ENCODE assay signal across 22 cellular contexts in the genomic region with DNA sequence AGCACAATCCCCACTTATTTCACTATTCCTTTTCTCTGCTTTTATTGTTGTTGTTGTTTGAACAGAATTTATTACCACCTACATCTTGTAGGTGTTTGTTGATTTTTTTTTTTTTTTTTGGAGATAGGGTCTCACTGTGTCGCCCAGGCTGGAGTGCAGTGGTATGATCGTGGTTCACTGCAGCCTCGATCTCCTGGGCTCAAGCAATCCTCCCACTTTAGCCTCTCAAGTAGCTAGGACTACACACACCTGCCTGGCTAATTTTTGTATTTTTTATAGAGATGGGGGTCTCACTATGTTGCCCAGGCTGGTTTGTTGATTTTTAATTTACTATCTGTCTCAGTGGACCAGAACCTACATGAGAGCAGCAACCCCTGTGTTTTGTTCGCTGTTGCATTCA. TPM values are rescaled to one million over a fixed set of nuclear protein-coding genes. Genes with fewer than 3 reads are reported as not detected.
DNase-seq lines count a peak whose midpoint lies in the region; ATAC-seq, FAIRE-seq and TF ChIP-seq lines count a peak whose summit lies in the region.
"Had no signal": no experiment of that assay in that cellular context is flagged by ENCODE, and none has a peak within 500 bp of the region (broad histone marks: within the 10 kb centered on the region; RNA-seq: fewer than 3 reads in every experiment).

No MANE protein-coding gene starts in this region.

- CTCF ChIA-PET in GM12878 (lab: Yijun Ruan, JAX), result interaction anchor here (7.0 kb wide), 1 partner anchor 11 kb away, joined by 59 read pairs; no protein-coding TSS in a partner anchor

- H3K4me3 Mint-ChIP-seq in activated naive CD8-positive, alpha-beta T cell treated with anti-CD3 and anti-CD28 coated beads, Interleukin-2, amount 10 ng/mL, durations not matched to agents 7 days and 5 days, result peak overlapping the region; percentile 90
- no peak overlapping the region for H3K4me3 Mint-ChIP-seq in activated naive CD8-positive, alpha-beta T cell treated with anti-CD3 and anti-CD28 coated beads, Interleukin-2, amount 50 U/mL, for 24 hours
- H3K4me3 Mint-ChIP-seq: GM23338 had no signal

- H3K9me3 ChIP-seq in GM12878 (replicated peaks; ENCODE audit: control insufficient read depth, insufficient read depth, low read length) (peaks cover 5% of the 10 kb centered on the region; the same call in 2 of the 3 replicates), neural cell (ENCODE audit: low read length) (no peaks in the 10 kb centered on the region)

- no peak for FAIRE-seq in GM12878 (lab: Jason Lieb, UNC)
- FAIRE-seq: A204.1, GM12891 had no signal

- H3K27me3 Mint-ChIP-seq in activated naive CD8-positive, alpha-beta T cell treated with anti-CD3 and anti-CD28 coated beads, Interleukin-2, amount 10 ng/mL, durations not matched to agents 7 days and 5 days, result no peaks in the 10 kb centered on the region
- peaks cover 1% of the 10 kb centered on the region for H3K27me3 Mint-ChIP-seq in activated naive CD8-positive, alpha-beta T cell treated with anti-CD3 and anti-CD28 coated beads, Interleukin-2, amount 50 U/mL, for 24 hours

- TF ChIP-seq RAD21 in GM12878 (IDR thresholded peaks at IDR 0.05; ENCODE audit: insufficient read depth, low read depth, low read length) (no peak), neural cell (conservative IDR thresholded peaks at IDR 0.05) (no peak)

- TF ChIP-seq CTCF in NB4 (IDR thresholded peaks at IDR 0.05; ENCODE audit: low read depth, low read length), result no peak
- no peak for TF ChIP-seq CTCF in GM12878 (IDR thresholded peaks at IDR 0.05 in 2 of 3, conservative IDR thresholded peaks at IDR 0.05 in 1 of 3; ENCODE audit: control insufficient read depth in 2 of 3, extremely low read depth in 1 of 3, insufficient read depth in 1 of 3, low read depth in 3 of 3, low read length in 3 of 3)
- TF ChIP-seq CTCF in neural cell (IDR thresholded peaks at IDR 0.05; ENCODE audit: poor library complexity, severe bottlenecking), result no peak

- no peak for DNase-seq in activated naive CD8-positive, alpha-beta T cell treated with anti-CD3 and anti-CD28 coated beads, Interleukin-2, amount 10 ng/mL, durations not matched to agents 7 days and 5 days
- DNase-seq in activated naive CD8-positive, alpha-beta T cell treated with anti-CD3 and anti-CD28 coated beads, Interleukin-2, amount 50 U/mL, for 24 hours, result no peak
- no peak for DNase-seq in NB4 (ENCODE audit: low read depth)
- DNase-seq in GM12878 (ENCODE audit: low read depth, low spot score), result no peak
- DNase-seq in NCI-H128 (lab: John Stamatoyannopoulos, UW; ENCODE audit: unreplicated experiment), result no peak
- no peak for DNase-seq in NCI-H1436 treated with DMSO at 0.1 percent for 48 hours (lab: John Stamatoyannopoulos, UW)
- DNase-seq: CD8-positive, alpha-beta memory T cell; DMS79 treated with DMSO at 0.1 percent for 48 hours; GDM1; IMR-90; NCI-H1417 treated with DMSO at 0.1 percent for 48 hours; NCI-H2029; NCI-H2171; NCI-H446 had no signal

- POLR2A ChIA-PET in activated naive CD8-positive, alpha-beta T cell treated with anti-CD3 and anti-CD28 coated beads, Interleukin-2, amount 10 ng/mL, durations not matched to agents 7 days and 5 days (lab: Charles Lee), result no interaction called here
- POLR2A ChIA-PET in GM12878 (lab: Charles Lee), result interaction anchor here (0.7 kb wide), 2 partner anchors 524 to 1210 kb away, joined by 6 to 7 read pairs; no protein-coding TSS in a partner anchor

- H3K36me3 ChIP-seq in GM12878 (ENCODE audit: control insufficient read depth in 2 of 2, insufficient read depth in 2 of 2, low read length in 1 of 2) (peaks cover 2 to 16% of the 10 kb centered on the region in 2 experiments; a peak in 3 of 4 replicates), neural cell (ENCODE audit: insufficient read depth, low read length) (peaks cover 4% of the 10 kb centered on the region)

- RAD21 ChIA-PET in GM12878 (lab: Charles Lee; ENCODE audit: unreplicated experiment), result interaction anchor here (1.0 kb wide), 1 partner anchor 40 kb away, joined by 3 read pairs; no protein-coding TSS in a partner anchor

- H3K9ac ChIP-seq in GM12878 (ENCODE audit: control insufficient read depth, insufficient read depth, low read length) (no peak overlapping the region), neural cell (ENCODE audit: low read length) (no peak overlapping the region)
- H3K9ac ChIP-seq: BLaER1 had no signal

- no peak for ATAC-seq in activated naive CD8-positive, alpha-beta T cell treated with anti-CD3 and anti-CD28 coated beads, Interleukin-2, amount 10 ng/mL, durations not matched to agents 7 days and 5 days (ENCODE audit: low read depth)
- ATAC-seq in activated naive CD8-positive, alpha-beta T cell treated with anti-CD3 and anti-CD28 coated beads, Interleukin-2, amount 50 U/mL, for 24 hours, result no peak
- no peak for ATAC-seq in GM12878
- no peak for ATAC-seq in HG02884 (IDR thresholded peaks at IDR 0.05; ENCODE audit: unreplicated experiment)
- ATAC-seq: GM23338, Panc1, Right ventricle myocardium inferior had no signal

- H3K4me2 ChIP-seq in GM12878 (ENCODE audit: control insufficient read depth, insufficient read depth) (peak overlapping the region; percentile 59), neural cell (ENCODE audit: low read length) (no peak overlapping the region)
- H3K4me2 ChIP-seq: GM23338 had no signal

- H2AFZ ChIP-seq in GM12878 (ENCODE audit: control insufficient read depth, low read depth, low read length) (no peak overlapping the region), neural cell (ENCODE audit: low read depth, low read length) (no peak overlapping the region)
- H2AFZ ChIP-seq: GM23338 had no signal

- H3K9me2 ChIP-seq in neural cell (ENCODE audit: insufficient read depth, low read length), result no peaks in the 10 kb centered on the region

- H3F3A ChIP-seq in neural cell (ENCODE audit: insufficient read depth, low read length, poor library complexity, severe bottlenecking), result no peaks in the 10 kb centered on the region

- BruUV-seq in GM12878 (replicated peaks; lab: Mats Ljungman, UMichigan), result no TSS peak

- WGBS in GM12878 (ENCODE audit: insufficient coverage, insufficient replicate concordance, low lambda C conversion rate, missing lambda C conversion rate), result 94% methylated on average over 4 of the region's 4 CpGs

- H3K4me3 ChIP-seq in NB4 (ENCODE audit: low read depth, low read length) (peak overlapping the region; percentile 1), GM12878 (peak overlapping the region; percentile 67; the same call in 1 of the 2 replicates), neural cell (ENCODE audit: low read length) (peak overlapping the region; percentile 74)
- H3K4me3 ChIP-seq: BLaER1, GM23338 had no signal

- H3K4me1 ChIP-seq in GM12878 (ENCODE audit: control insufficient read depth, insufficient read depth, low read length), result peaks cover 4% of the 10 kb centered on the region

- H3K4me1 Mint-ChIP-seq in activated naive CD8-positive, alpha-beta T cell treated with anti-CD3 and anti-CD28 coated beads, Interleukin-2, amount 10 ng/mL, durations not matched to agents 7 days and 5 days, result peaks cover 46% of the 10 kb centered on the region
- H3K4me1 Mint-ChIP-seq in activated naive CD8-positive, alpha-beta T cell treated with anti-CD3 and anti-CD28 coated beads, Interleukin-2, amount 50 U/mL, for 24 hours, result peaks cover 44% of the 10 kb centered on the region

- SMC1A ChIA-PET in GM12878 (lab: Charles Lee; ENCODE audit: uncharacterized antibody, unreplicated experiment), result interaction anchor here (1.0 to 6.3 kb wide), 3 partner anchors 10 to 147 kb away, joined by 3 to 30 read pairs (median 7); no protein-coding TSS in a partner anchor

- in situ Hi-C loops in GM12878 (cut with MboI), result no loop called here

- H3K9me3 Mint-ChIP-seq in activated naive CD8-positive, alpha-beta T cell treated with anti-CD3 and anti-CD28 coated beads, Interleukin-2, amount 10 ng/mL, durations not matched to agents 7 days and 5 days, result peaks cover 8% of the 10 kb centered on the region
- no peaks in the 10 kb centered on the region for H3K9me3 Mint-ChIP-seq in activated naive CD8-positive, alpha-beta T cell treated with anti-CD3 and anti-CD28 coated beads, Interleukin-2, amount 50 U/mL, for 24 hours
- H3K9me3 Mint-ChIP-seq: GM23338 had no signal

- H3K79me2 ChIP-seq in GM12878 (ENCODE audit: control insufficient read depth, insufficient read depth, low read length), result peaks cover 64% of the 10 kb centered on the region
- peaks cover 62% of the 10 kb centered on the region for H3K79me2 ChIP-seq in neural cell (replicated peaks; ENCODE audit: insufficient read depth, low read length)

- no peaks in the 10 kb centered on the region for H3K27me3 ChIP-seq in GM12878 (replicated peaks in 1 of 2; ENCODE audit: control insufficient read depth in 2 of 2, insufficient read depth in 2 of 2, low read length in 1 of 2)
- H3K27me3 ChIP-seq in neural cell (ENCODE audit: insufficient read depth, low read depth, low read length), result no peaks in the 10 kb centered on the region

- TF ChIP-seq EP300 in GM12878 (IDR thresholded peaks at IDR 0.05; ENCODE audit: borderline replicate concordance in 1 of 2, control insufficient read depth in 1 of 2, low read depth in 2 of 2, low read length in 2 of 2), result no peak
- TF ChIP-seq EP300 in neural cell (conservative IDR thresholded peaks at IDR 0.05; ENCODE audit: poor library complexity, severe bottlenecking), result no peak

- H3K36me3 Mint-ChIP-seq in activated naive CD8-positive, alpha-beta T cell treated with anti-CD3 and anti-CD28 coated beads, Interleukin-2, amount 10 ng/mL, durations not matched to agents 7 days and 5 days, result peaks cover 68% of the 10 kb centered on the region
- H3K36me3 Mint-ChIP-seq in activated naive CD8-positive, alpha-beta T cell treated with anti-CD3 and anti-CD28 coated beads, Interleukin-2, amount 50 U/mL, for 24 hours (ENCODE audit: low read depth), result peaks cover 66% of the 10 kb centered on the region

- H4K20me1 ChIP-seq in GM12878 (ENCODE audit: control insufficient read depth, insufficient read depth), result no peaks in the 10 kb centered on the region
- H4K20me1 ChIP-seq in neural cell (ENCODE audit: insufficient read depth), result no peaks in the 10 kb centered on the region
- H4K20me1 ChIP-seq: BLaER1 had no signal

- TF ChIP-seq POLR2A in NB4 (IDR thresholded peaks at IDR 0.05; ENCODE audit: extremely low read depth, insufficient read length) (no peak), GM12878 (IDR thresholded peaks at IDR 0.05; ENCODE audit: low read depth, low read length) (no peak)

- intact Hi-C loops in GM12878 (cut with micrococcal nuclease; ENCODE audit: unreplicated experiment), result loop anchor here (5.0 to 10.0 kb wide), 4 partner anchors 91 to 549 kb away; a partner anchor contains a TSS

- no peak overlapping the region for H3K27ac ChIP-seq in GM12878 (ENCODE audit: control insufficient read depth, insufficient read depth)
- H3K27ac ChIP-seq in neural cell (ENCODE audit: low read length), result no peak overlapping the region
- H3K27ac ChIP-seq: BLaER1 had no signal

- H3K27ac Mint-ChIP-seq in activated naive CD8-positive, alpha-beta T cell treated with anti-CD3 and anti-CD28 coated beads, Interleukin-2, amount 10 ng/mL, durations not matched to agents 7 days and 5 days, result no peak overlapping the region
- no peak overlapping the region for H3K27ac Mint-ChIP-seq in activated naive CD8-positive, alpha-beta T cell treated with anti-CD3 and anti-CD28 coated beads, Interleukin-2, amount 50 U/mL, for 24 hours
- H3K27ac Mint-ChIP-seq: GM23338 had no signal

RNA-seq across cellular contexts. Expression of gene ZSCAN12, which starts 3.6 kb away (rescaled TPM):
- total RNA-seq in activated naive CD8-positive, alpha-beta T cell treated with anti-CD3 and anti-CD28 coated beads, Interleukin-2, amount 10 ng/mL, durations not matched to agents 7 days and 5 days, result 10 to 100 TPM; 13.9 to 15.0 TPM
- total RNA-seq in GM12878 (2013; cell fraction: nucleolus; rRNA removed), result 37.0 and 37.6 TPM in 2 replicates
- total RNA-seq in GM12878 (2014; rRNA removed) (8.5 and 9.9 TPM in 2 replicates), GM12878 (2014; rRNA removed; fragmentation: Illumina TruSeq; extraction: Trizol) (12.2 and 12.8 TPM in 2 replicates), GM12878 (2021) (7.9 and 8.2 TPM in 2 replicates)
- 2.1 TPM for polyA plus RNA-seq in GM12878 (2011; ENCODE audit: low read depth)
- polyA plus RNA-seq in GM12878 (2011; rRNA removed) (12.0 and 17.6 TPM in 2 replicates), GM12878 (2014; fragmentation: Illumina TruSeq; extraction: Trizol) (10.1 and 10.9 TPM in 2 replicates), GM12878 (2014; fragmentation: Nextera tagmentation; extraction: Ambion mirVana) (1 to 10 TPM; 1.2 to 1.6 TPM), GM12878 (2014; rRNA removed) (6.2 and 6.7 TPM in 2 replicates), GM12878 (2016; fragmentation: Nextera tagmentation; extraction: Ambion mirVana) (1 to 10 TPM; 3.9 to 4.2 TPM), neural cell (20.3 and 20.6 TPM in 2 replicates)
- 4.4 and 5.3 TPM in 2 replicates for polyA plus RNA-seq in GM12878 (2011; cell fraction: cytosol; rRNA removed)
- 11.0 and 11.9 TPM in 2 replicates for polyA plus RNA-seq in GM12878 (2011; cell fraction: nucleus; rRNA removed)
- polyA plus RNA-seq in GM12878 (2012), result 3.0 and 3.6 TPM in 2 replicates
- 12.2 and 14.6 TPM in 2 replicates for polyA minus RNA-seq in GM12878 (2011; rRNA and poly(A)+ RNA removed)
- polyA minus RNA-seq in GM12878 (2011; cell fraction: cytosol; rRNA and poly(A)+ RNA removed), result 3.9 and 5.2 TPM in 2 replicates
- polyA minus RNA-seq in GM12878 (2011; cell fraction: nucleus; rRNA and poly(A)+ RNA removed), result 13.9 and 18.1 TPM in 2 replicates
- 27.3 and 29.3 TPM in 2 replicates for polyA minus RNA-seq in neural cell

RNA-seq across cellular contexts. Expression of gene ZKSCAN3, which starts 46.2 kb away (rescaled TPM):
- 1 to 10 TPM; 7.0 to 7.6 TPM for total RNA-seq in activated naive CD8-positive, alpha-beta T cell treated with anti-CD3 and anti-CD28 coated beads, Interleukin-2, amount 10 ng/mL, durations not matched to agents 7 days and 5 days
- 8.9 and 9.1 TPM in 2 replicates for total RNA-seq in GM12878 (2013; cell fraction: nucleolus; rRNA removed)
- total RNA-seq in GM12878 (2014; rRNA removed) (2.8 and 3.4 TPM in 2 replicates), GM12878 (2014; rRNA removed; fragmentation: Illumina TruSeq; extraction: Trizol) (3.4 and 3.6 TPM in 2 replicates), GM12878 (2021) (3.9 and 4.3 TPM in 2 replicates)
- 1.00 TPM for polyA plus RNA-seq in GM12878 (2011; ENCODE audit: low read depth)
- polyA plus RNA-seq in GM12878 (2011; rRNA removed) (2.9 and 3.3 TPM in 2 replicates), GM12878 (2014; fragmentation: Illumina TruSeq; extraction: Trizol) (2.5 and 3.6 TPM in 2 replicates), GM12878 (2014; fragmentation: Nextera tagmentation; extraction: Ambion mirVana) (1 to 10 TPM in 1 of 2 experiments, under 1 TPM in 1; 0.86 to 1.1 TPM), GM12878 (2014; rRNA removed) (2.6 and 3.0 TPM in 2 replicates), GM12878 (2016; fragmentation: Nextera tagmentation; extraction: Ambion mirVana) (1 to 10 TPM; 2.8 to 3.2 TPM), neural cell (14.9 and 15.8 TPM in 2 replicates)
- polyA plus RNA-seq in GM12878 (2011; cell fraction: cytosol; rRNA removed), result 1.6 and 1.7 TPM in 2 replicates
- 2.2 and 2.8 TPM in 2 replicates for polyA plus RNA-seq in GM12878 (2011; cell fraction: nucleus; rRNA removed)
- 1.1 and 2.2 TPM in 2 replicates for polyA plus RNA-seq in GM12878 (2012)
- polyA minus RNA-seq in GM12878 (2011; rRNA and poly(A)+ RNA removed), result 1.5 and 1.9 TPM in 2 replicates
- 0.67 and 1.5 TPM in 2 replicates for polyA minus RNA-seq in GM12878 (2011; cell fraction: cytosol; rRNA and poly(A)+ RNA removed)
- polyA minus RNA-seq in GM12878 (2011; cell fraction: nucleus; rRNA and poly(A)+ RNA removed), result 0.97 and 1.7 TPM in 2 replicates
- polyA minus RNA-seq in neural cell, result 17.8 and 19.4 TPM in 2 replicates

RNA-seq across cellular contexts. Expression of gene ZSCAN23, which starts 47.4 kb away (rescaled TPM):
- 1 to 10 TPM; 1.3 to 2.9 TPM for total RNA-seq in activated naive CD8-positive, alpha-beta T cell treated with anti-CD3 and anti-CD28 coated beads, Interleukin-2, amount 10 ng/mL, durations not matched to agents 7 days and 5 days
- 13.6 and 14.7 TPM in 2 replicates for total RNA-seq in GM12878 (2013; cell fraction: nucleolus; rRNA removed)
- 0.90 and 1.3 TPM in 2 replicates for total RNA-seq in GM12878 (2014; rRNA removed)
- 1.3 and 2.3 TPM in 2 replicates for total RNA-seq in GM12878 (2014; rRNA removed; fragmentation: Illumina TruSeq; extraction: Trizol)
- total RNA-seq in GM12878 (2021), result 0.77 and 1.6 TPM in 2 replicates
- polyA plus RNA-seq in GM12878 (2011; ENCODE audit: low read depth), result 0.26 TPM
- 1.3 and 1.4 TPM in 2 replicates for polyA plus RNA-seq in GM12878 (2011; rRNA removed)
- polyA plus RNA-seq in GM12878 (2011; cell fraction: cytosol; rRNA removed), result 0.31 and 0.85 TPM in 2 replicates
- 1.4 and 1.5 TPM in 2 replicates for polyA plus RNA-seq in GM12878 (2011; cell fraction: nucleus; rRNA removed)
- 0.20 and 0.79 TPM in 2 replicates for polyA plus RNA-seq in GM12878 (2012)
- 0.86 and 0.96 TPM in 2 replicates for polyA plus RNA-seq in GM12878 (2014; fragmentation: Illumina TruSeq; extraction: Trizol)
- polyA plus RNA-seq in GM12878 (2014; fragmentation: Nextera tagmentation; extraction: Ambion mirVana), result under 1 TPM; 0.04 to 0.34 TPM
- polyA plus RNA-seq in GM12878 (2014; rRNA removed), result 1.9 and 2.0 TPM in 2 replicates
- under 1 TPM; 0.21 to 0.28 TPM for polyA plus RNA-seq in GM12878 (2016; fragmentation: Nextera tagmentation; extraction: Ambion mirVana)
- 2.2 TPM in 2 replicates for polyA minus RNA-seq in GM12878 (2011; rRNA and poly(A)+ RNA removed)
- 0.94 and 1.2 TPM in 2 replicates for polyA minus RNA-seq in GM12878 (2011; cell fraction: cytosol; rRNA and poly(A)+ RNA removed)
- polyA minus RNA-seq in GM12878 (2011; cell fraction: nucleus; rRNA and poly(A)+ RNA removed), result 2.4 and 2.7 TPM in 2 replicates
- polyA plus RNA-seq in neural cell, result 14.7 and 17.4 TPM in 2 replicates
- 30.4 and 32.5 TPM in 2 replicates for polyA minus RNA-seq in neural cell
- polyA plus RNA-seq: CD8-positive, alpha-beta memory T cell had no signal

RNA-seq across cellular contexts. Expression of gene ZSCAN31, which starts 60.0 kb away (rescaled TPM):
- total RNA-seq in activated naive CD8-positive, alpha-beta T cell treated with anti-CD3 and anti-CD28 coated beads, Interleukin-2, amount 10 ng/mL, durations not matched to agents 7 days and 5 days, result 1 to 10 TPM; 1.9 to 2.0 TPM
- total RNA-seq in GM12878 (2013; cell fraction: nucleolus; rRNA removed), result 2.3 and 4.0 TPM in 2 replicates
- total RNA-seq in GM12878 (2014; rRNA removed) (2.3 and 4.3 TPM in 2 replicates), GM12878 (2014; rRNA removed; fragmentation: Illumina TruSeq; extraction: Trizol) (4.8 and 5.1 TPM in 2 replicates), GM12878 (2021) (5.1 and 5.2 TPM in 2 replicates)
- 2.2 TPM for polyA plus RNA-seq in GM12878 (2011; ENCODE audit: low read depth)
- polyA plus RNA-seq in GM12878 (2011; rRNA removed) (2.1 and 2.4 TPM in 2 replicates), GM12878 (2014; fragmentation: Illumina TruSeq; extraction: Trizol) (4.6 and 7.2 TPM in 2 replicates), GM12878 (2014; fragmentation: Nextera tagmentation; extraction: Ambion mirVana) (1 to 10 TPM; 1.6 to 2.0 TPM), GM12878 (2014; rRNA removed) (3.0 and 3.8 TPM in 2 replicates), GM12878 (2016; fragmentation: Nextera tagmentation; extraction: Ambion mirVana) (1 to 10 TPM; 2.8 to 3.0 TPM), neural cell (2.6 and 7.5 TPM in 2 replicates)
- polyA plus RNA-seq in GM12878 (2011; cell fraction: cytosol; rRNA removed), result 1.1 and 1.9 TPM in 2 replicates
- 1.5 and 2.1 TPM in 2 replicates for polyA plus RNA-seq in GM12878 (2011; cell fraction: nucleus; rRNA removed)
- polyA plus RNA-seq in GM12878 (2012), result 2.5 and 2.9 TPM in 2 replicates
- 4.8 and 5.7 TPM in 2 replicates for polyA minus RNA-seq in GM12878 (2011; rRNA and poly(A)+ RNA removed)
- 1.9 and 3.5 TPM in 2 replicates for polyA minus RNA-seq in GM12878 (2011; cell fraction: cytosol; rRNA and poly(A)+ RNA removed)
- polyA minus RNA-seq in GM12878 (2011; cell fraction: nucleus; rRNA and poly(A)+ RNA removed), result 1.9 and 2.4 TPM in 2 replicates
- polyA minus RNA-seq in neural cell, result 4.6 and 6.8 TPM in 2 replicates

Comparison
In these comparisons a context has a peak if more than half of its experiments do, and no peak if none do; other contexts are left out.
1. H3K4me3 ChIP-seq: peak in every context shown above with its lines; median percentile 74 in neural cell; 67 in GM12878; 1 in NB4.